8 cellular contexts compared by ENCODE assay signal in genomic region chr16:84266451-84266850, GRCh38. TPM values are rescaled to one million over a fixed set of nuclear protein-coding genes. Genes with fewer than 3 reads are reported as not detected.
DNase-seq lines count a peak whose midpoint lies in the region; ATAC-seq and TF ChIP-seq lines count a peak whose summit lies in the region.

No MANE protein-coding gene starts in this region.

- H3K4me1 Mint-ChIP-seq in WTC11 (no peaks in the 10 kb centered on the region), glutamatergic neuron (ENCODE audit: low read depth, unreplicated experiment) (peaks cover 4% of the 10 kb centered on the region)

- POLR2A ChIA-PET in WTC11 (lab: Charles Lee), result interaction anchor here (0.6 kb wide), 1 partner anchor 103 kb away, joined by 3 read pairs; no protein-coding TSS in a partner anchor

- TF ChIP-seq CTCF in LNCaP clone FGC (IDR thresholded peaks at IDR 0.05; ENCODE audit: control insufficient read depth, extremely low read depth, insufficient read depth) (no peak), WTC11 (IDR thresholded peaks at IDR 0.05) (no peak), glutamatergic neuron (IDR thresholded peaks at IDR 0.05; ENCODE audit: partially characterized antibody, unreplicated experiment) (no peak), psoas muscle (IDR thresholded peaks at IDR 0.05) (no peak)

- H3K4me3 ChIP-seq in LNCaP clone FGC (ENCODE audit: low read depth, low read length), result no peak overlapping the region
- H3K4me3 ChIP-seq in psoas muscle, result no peak overlapping the region

- intact Hi-C loops in psoas muscle (cut with DNase I), result no loop called here

- CTCF ChIA-PET in WTC11 (lab: Charles Lee), result interaction anchor here (1.6 to 1.8 kb wide), 3 partner anchors 11 to 79 kb away, joined by 3 to 8 read pairs (median 7); partner anchors contain the start of gene TAF1C

- H3K4me3 Mint-ChIP-seq in WTC11 (peak overlapping the region; percentile 22; the same call in 1 of the 2 replicates), glutamatergic neuron (ENCODE audit: unreplicated experiment) (no peak overlapping the region)

- H3K36me3 Mint-ChIP-seq in WTC11, result no peaks in the 10 kb centered on the region
- no peaks in the 10 kb centered on the region for H3K36me3 Mint-ChIP-seq in glutamatergic neuron (ENCODE audit: unreplicated experiment)

- H3K27ac Mint-ChIP-seq in WTC11 (no peak overlapping the region), glutamatergic neuron (ENCODE audit: unreplicated experiment) (peak overlapping the region; percentile 2)

- WGBS in psoas muscle, 3 donors, result 23 to 34% (median 26%) methylated on average over 4 of the region's 4 CpGs

- no peak overlapping the region for H3K27ac ChIP-seq in psoas muscle

- H3K4me1 ChIP-seq in psoas muscle, result no peaks in the 10 kb centered on the region

- H3K27me3 Mint-ChIP-seq in WTC11 (ENCODE audit: low read depth), result no peaks in the 10 kb centered on the region
- peaks cover 4% of the 10 kb centered on the region for H3K27me3 Mint-ChIP-seq in glutamatergic neuron (ENCODE audit: unreplicated experiment)

- H3K27me3 ChIP-seq in psoas muscle (ENCODE audit: insufficient read depth in 3 of 3, low read length in 2 of 3), result no peaks in the 10 kb centered on the region

- peaks cover 3% of the 10 kb centered on the region for H3K9me3 Mint-ChIP-seq in WTC11
- H3K9me3 Mint-ChIP-seq in glutamatergic neuron (ENCODE audit: unreplicated experiment), result peaks cover 8% of the 10 kb centered on the region

- DNase-seq in activated CD4-positive, alpha-beta T cell treated with anti-CD3 and anti-CD28 coated beads for 48 hours, result peak; percentile 54
- no peak for DNase-seq in activated CD4-positive, alpha-beta T cell treated with anti-CD3 and anti-CD28 coated beads for 4 hours
- DNase-seq in LNCaP clone FGC (ENCODE audit: low read depth) (peak; percentile 53), WTC11 (ENCODE audit: low spot score) (peak; percentile 73), glutamatergic neuron (peak; percentile 71), psoas muscle (no peak)

- no peaks in the 10 kb centered on the region for H3K36me3 ChIP-seq in psoas muscle (ENCODE audit: insufficient read depth in 1 of 2, low read depth in 1 of 2)

- no peaks in the 10 kb centered on the region for H3K9me3 ChIP-seq in psoas muscle

- ATAC-seq in WTC11, result peak; percentile 100
- ATAC-seq in psoas muscle, result peak; percentile 69 to 96 (median 94)
- no peak for ATAC-seq in GM18858 (IDR thresholded peaks at IDR 0.05; ENCODE audit: unreplicated experiment)
- no peak for ATAC-seq in HG03139 (IDR thresholded peaks at IDR 0.05; ENCODE audit: unreplicated experiment)

TF ChIP-seq in WTC11, 78 proteins besides CTCF, POLR2A, EP300 and RAD21:
- TF ChIP-seq MLX (CRISPR knock-in tag; IDR thresholded peaks at IDR 0.05) (no peak), USF2 (CRISPR knock-in tag; IDR thresholded peaks at IDR 0.05) (peak; percentile 98), FOXP1 (CRISPR knock-in tag; IDR thresholded peaks at IDR 0.05; ENCODE audit: borderline replicate concordance) (no peak), USF1 (CRISPR knock-in tag; IDR thresholded peaks at IDR 0.05) (peak; percentile 98), AFF4 (CRISPR knock-in tag; IDR thresholded peaks at IDR 0.05; ENCODE audit: borderline replicate concordance) (no peak), MXD4 (CRISPR knock-in tag; IDR thresholded peaks at IDR 0.05; ENCODE audit: borderline replicate concordance) (no peak), CREM (CRISPR knock-in tag; IDR thresholded peaks at IDR 0.05) (no peak), NFYB (CRISPR knock-in tag; conservative IDR thresholded peaks at IDR 0.05; ENCODE audit: low read depth) (peak; percentile 100), TP53 (CRISPR knock-in tag; IDR thresholded peaks at IDR 0.05) (no peak)

RNA-seq across cellular contexts. Expression of gene KCNG4, which starts 26.6 kb away (rescaled TPM):
- not detected in 3 replicates for total RNA-seq in WTC11 (2021)
- total RNA-seq in glutamatergic neuron (ENCODE audit: unreplicated experiment), result not detected
- under 1 TPM in 1 of 4 donors, not detected in 3; 0.10 TPM for total RNA-seq in psoas muscle
- under 1 TPM in 1 of 3 donors, not detected in 2; 0.04 TPM for polyA plus RNA-seq in psoas muscle

RNA-seq across cellular contexts. Expression of gene WFDC1, which starts 28.2 kb away (rescaled TPM):
- total RNA-seq in WTC11 (2021) (0.32 to 0.50 TPM (median 0.41 TPM) in 3 replicates), glutamatergic neuron (ENCODE audit: unreplicated experiment) (0.93 TPM), psoas muscle (under 1 TPM in 3 of 4 donors, not detected in 1; 0.32 to 0.76 (median 0.40) TPM)
- 1 to 10 TPM in 1 of 3 donors, under 1 TPM in 2; 0.55 to 1.2 (median 0.90) TPM for polyA plus RNA-seq in psoas muscle

Comparison
In these comparisons a context has a peak if more than half of its experiments do, and no peak if none do; other contexts are left out.
1. DNase-seq: peak in activated CD4-positive, alpha-beta T cell treated with anti-CD3 and anti-CD28 coated beads for 48 hours (single experiment), LNCaP clone FGC (single experiment), WTC11 (single experiment) and glutamatergic neuron (single experiment); none in activated CD4-positive, alpha-beta T cell treated with anti-CD3 and anti-CD28 coated beads for 4 hours (0 of 2) and psoas muscle (0 of 2).
2. ATAC-seq: peak in WTC11 (single experiment) and psoas muscle (4 of 4); none in GM18858 (single experiment) and HG03139 (single experiment).